ENCODE assay signal across 8 cellular contexts in genomic region chr2:112623913-112624777, GRCh38. TPM values are rescaled to one million over a fixed set of nuclear protein-coding genes. Genes with fewer than 3 reads are reported as not detected.
DNase-seq lines count a peak whose midpoint lies in the region; ATAC-seq, FAIRE-seq and TF ChIP-seq lines count a peak whose summit lies in the region.

No MANE protein-coding gene starts in this region.

- H3K27ac ChIP-seq in small intestine (ENCODE audit: low read depth in 1 of 2, low read length in 1 of 2) (no peak overlapping the region), smooth muscle cell (ENCODE audit: low read depth) (no peak overlapping the region)

- no peaks in the 10 kb centered on the region for H3K9me3 ChIP-seq in small intestine (ENCODE audit: control insufficient read depth, low read depth)
- H3K9me3 ChIP-seq in smooth muscle cell (replicated peaks; ENCODE audit: low read depth), result no peaks in the 10 kb centered on the region

- H3K27me3 ChIP-seq in small intestine (ENCODE audit: control insufficient read depth in 2 of 2, insufficient read depth in 2 of 2, low read length in 2 of 2) (no peaks in the 10 kb centered on the region), smooth muscle cell (ENCODE audit: low read depth) (no peaks in the 10 kb centered on the region)

- TF ChIP-seq CTCF in smooth muscle cell (IDR thresholded peaks at IDR 0.05; ENCODE audit: borderline replicate concordance, insufficient read depth, poor library complexity, severe bottlenecking), result no peak

- no peaks in the 10 kb centered on the region for H3K79me2 ChIP-seq in smooth muscle cell (ENCODE audit: low read depth)

- no peak overlapping the region for H3K9ac ChIP-seq in smooth muscle cell (ENCODE audit: low read depth)

- H3K4me1 ChIP-seq in small intestine (ENCODE audit: control insufficient read depth in 2 of 2, insufficient read depth in 1 of 2, low read depth in 1 of 2, low read length in 1 of 2), result peaks cover 0 to 5% of the 10 kb centered on the region in 2 donors
- H3K4me1 ChIP-seq in smooth muscle cell (ENCODE audit: low read depth), result peaks cover 11% of the 10 kb centered on the region

- no peaks in the 10 kb centered on the region for H3K36me3 ChIP-seq in small intestine (ENCODE audit: control insufficient read depth in 2 of 2, insufficient read depth in 2 of 2, low read length in 2 of 2)
- no peaks in the 10 kb centered on the region for H3K36me3 ChIP-seq in smooth muscle cell (ENCODE audit: low read depth)

- DNase-seq in activated CD4-positive, alpha-beta T cell treated with anti-CD3 and anti-CD28 coated beads for 48 hours, result peak; percentile 81
- DNase-seq in effector CD8-positive, alpha-beta T cell (lab: John Stamatoyannopoulos, UW), result peak; percentile 16
- DNase-seq in small intestine (peak; percentile 55), ecto neural progenitor cell (ENCODE audit: low spot score) (no peak), smooth muscle cell (lab: John Stamatoyannopoulos, UW; ENCODE audit: unreplicated experiment) (no peak), NCI-H2107 treated with DMSO at 0.1 percent for 48 hours (lab: John Stamatoyannopoulos, UW; ENCODE audit: unreplicated experiment) (no peak)

- no peak for FAIRE-seq in small intestine (lab: Jason Lieb, UNC)

- no peak overlapping the region for H3K4me2 ChIP-seq in smooth muscle cell

- no peak overlapping the region for H2AFZ ChIP-seq in smooth muscle cell (ENCODE audit: low read depth)

- H3K4me3 ChIP-seq in small intestine (ENCODE audit: low read depth in 1 of 2, low read length in 2 of 2), result no peak overlapping the region
- no peak overlapping the region for H3K4me3 ChIP-seq in smooth muscle cell

- peak; percentile 77 for ATAC-seq in GM18511 (IDR thresholded peaks at IDR 0.05; ENCODE audit: unreplicated experiment)
- ATAC-seq in HG03354 (IDR thresholded peaks at IDR 0.05; ENCODE audit: poor library complexity, severe bottlenecking, unreplicated experiment), result peak; percentile 87

- H3F3A ChIP-seq in smooth muscle cell (ENCODE audit: low read depth), result peaks cover 18% of the 10 kb centered on the region

- no peaks in the 10 kb centered on the region for H4K20me1 ChIP-seq in smooth muscle cell (ENCODE audit: low read depth)

- WGBS in small intestine, 3 donors, result 69 to 73% (median 73%) methylated on average over 11 of the region's 11 CpGs
- WGBS in smooth muscle cell (ENCODE audit: low lambda C conversion rate), result 71% methylated on average over 11 of the region's 11 CpGs

RNA-seq across cellular contexts. Expression of gene SLC20A1, which starts 21.6 kb away (rescaled TPM):
- polyA plus RNA-seq in small intestine, result 10 to 100 TPM; 14.8 to 26.7 (median 24.6) TPM
- total RNA-seq in smooth muscle cell, result 96.0 and 106 TPM in 2 replicates
- 77.2 and 93.4 TPM in 2 replicates for polyA plus RNA-seq in smooth muscle cell

RNA-seq across cellular contexts. Expression of gene CHCHD5, which starts 39.7 kb away (rescaled TPM):
- polyA plus RNA-seq in small intestine, result 10 to 100 TPM; 32.4 to 50.8 (median 45.1) TPM
- total RNA-seq in smooth muscle cell, result 11.2 and 14.3 TPM in 2 replicates
- 56.4 and 67.6 TPM in 2 replicates for polyA plus RNA-seq in smooth muscle cell

Comparison
In these comparisons a context has a peak if more than half of its experiments do, and no peak if none do; other contexts are left out.
1. DNase-seq: peak in activated CD4-positive, alpha-beta T cell treated with anti-CD3 and anti-CD28 coated beads for 48 hours (single experiment), effector CD8-positive, alpha-beta T cell (single experiment) and small intestine (single experiment); none in ecto neural progenitor cell (single experiment), smooth muscle cell (single experiment) and NCI-H2107 treated with DMSO at 0.1 percent for 48 hours (single experiment).